ENCODE assay signal across 22 cellular contexts in genomic region chr18:7635948-7636347, GRCh38.
"Had no signal": no experiment of that assay in that cellular context is flagged by ENCODE, and none has a peak within 500 bp of the region (broad histone marks: within the 10 kb centered on the region; RNA-seq: fewer than 3 reads in every experiment).

No MANE protein-coding gene starts in this region.

- H3K9me3 ChIP-seq: gastrocnemius medialis, ovary, right lobe of liver, testis, tibial nerve, upper lobe of left lung, uterus had no signal

- H3K4me3 Mint-ChIP-seq: memory B cell; natural killer cell; stimulated activated effector memory CD8-positive, alpha-beta T cell treated with anti-CD3 and anti-CD28 coated beads, Interleukin-12 subunit alpha, Interleukin-12 subunit beta, amount 100 ng/mL, for 72 hours had no signal

- H3K4me1 ChIP-seq: testis, tibial nerve, uterus had no signal

- H3K36me3 ChIP-seq: gastrocnemius medialis, ovary, right lobe of liver, tibial nerve, upper lobe of left lung, uterus had no signal

- H3K27me3 ChIP-seq: dorsolateral prefrontal cortex, gastrocnemius medialis, ovary, right lobe of liver, testis, tibial nerve, upper lobe of left lung, uterus had no signal

- H3K4me1 Mint-ChIP-seq: memory B cell; natural killer cell; stimulated activated effector memory CD8-positive, alpha-beta T cell treated with anti-CD3 and anti-CD28 coated beads, Interleukin-12 subunit alpha, Interleukin-12 subunit beta, amount 100 ng/mL, for 72 hours had no signal

- H3K36me3 Mint-ChIP-seq: memory B cell; natural killer cell; stimulated activated effector memory CD8-positive, alpha-beta T cell treated with anti-CD3 and anti-CD28 coated beads, Interleukin-12 subunit alpha, Interleukin-12 subunit beta, amount 100 ng/mL, for 72 hours had no signal

- H3K27ac ChIP-seq: dorsolateral prefrontal cortex, gastrocnemius medialis, ovary, right lobe of liver, testis, tibial nerve, upper lobe of left lung, uterus had no signal

- H3K4me3 ChIP-seq: dorsolateral prefrontal cortex, gastrocnemius medialis, lung, ovary, right lobe of liver, testis, tibial nerve, upper lobe of left lung, uterus had no signal

- H3K27me3 Mint-ChIP-seq: memory B cell had no signal

- ATAC-seq: gastrocnemius medialis; natural killer cell; stimulated activated effector memory CD8-positive, alpha-beta T cell treated with anti-CD3 and anti-CD28 coated beads, Interleukin-12 subunit alpha, Interleukin-12 subunit beta, amount 100 ng/mL, for 72 hours had no signal

- H3K27ac Mint-ChIP-seq: memory B cell; natural killer cell; stimulated activated effector memory CD8-positive, alpha-beta T cell treated with anti-CD3 and anti-CD28 coated beads, Interleukin-12 subunit alpha, Interleukin-12 subunit beta, amount 100 ng/mL, for 72 hours had no signal

- DNase-seq: dorsolateral prefrontal cortex; effector CD4-positive, alpha-beta T cell; foreskin fibroblast; gastrocnemius medialis; head of caudate nucleus; natural killer cell; occipital lobe; ovary; posterior cingulate gyrus; right lobe of liver; small intestine; stimulated activated CD4-positive, alpha-beta T cell treated with anti-CD3 and anti-CD28 coated beads, Interleukin-2, amount 100 ng/mL, for 24 hours; stimulated activated CD4-positive, alpha-beta T cell treated with anti-CD3 and anti-CD28 coated beads, Interleukin-4, amount 100 ng/mL, for 24 hours; stimulated activated naive CD4-positive, alpha-beta T cell treated with Interleukin-2 at 50 U/mL for 16 hours; substantia nigra; testis; upper lobe of left lung; uterus had no signal
